Comparison of ENCODE assay signal across 17 cellular contexts in genomic region chr21:45050361-45050785, GRCh38. TPM values are rescaled to one million over a fixed set of nuclear protein-coding genes. Genes with fewer than 3 reads are reported as not detected.
DNase-seq lines count a peak whose midpoint lies in the region; ATAC-seq and TF ChIP-seq lines count a peak whose summit lies in the region.
"Had no signal": no experiment of that assay in that cellular context is flagged by ENCODE, and none has a peak within 500 bp of the region (broad histone marks: within the 10 kb centered on the region; RNA-seq: fewer than 3 reads in every experiment).

No MANE protein-coding gene starts in this region.

- H3K4me3 ChIP-seq in esophagus muscularis mucosa (no peak overlapping the region), neuronal stem cell (ENCODE audit: low read length in 2 of 2) (no peak overlapping the region), tibial artery (no peak overlapping the region), OCI-LY7 (ENCODE audit: low read depth, low read length, poor library complexity, severe bottlenecking) (no peak overlapping the region)

- H4K8ac ChIP-seq in neuronal stem cell (ENCODE audit: low read depth, low read length) = no peak overlapping the region

- H4K91ac ChIP-seq in neuronal stem cell (ENCODE audit: low read depth, low read length, poor library complexity) = no peak overlapping the region

- peaks cover 0 to 48% (median 40%) of the 10 kb centered on the region in 4 donors for H3K4me1 ChIP-seq in esophagus muscularis mucosa
- peaks cover 3 to 4% of the 10 kb centered on the region in 2 donors for H3K4me1 ChIP-seq in neuronal stem cell (ENCODE audit: control insufficient read depth in 2 of 2, insufficient read depth in 1 of 2, low read depth in 1 of 2, low read length in 2 of 2)
- H3K4me1 ChIP-seq in tibial artery = peaks cover 5 to 95% (median 56%) of the 10 kb centered on the region in 4 donors
- H3K4me1 ChIP-seq in OCI-LY7 (ENCODE audit: insufficient read depth, low read length, poor library complexity, severe bottlenecking) = no peaks in the 10 kb centered on the region

- H3K9me2 ChIP-seq in OCI-LY7 (ENCODE audit: insufficient read depth, low read length) = no peaks in the 10 kb centered on the region

- peaks cover 3% of the 10 kb centered on the region for H3K27me3 Mint-ChIP-seq in type B pancreatic cell
- H3K27me3 Mint-ChIP-seq in activated T-helper 1 cell treated with anti-CD3 and anti-CD28 coated beads, Interleukin-12 subunit alpha, Interleukin-12 subunit beta, Interleukin-2, Interleukin-4 antibody, amounts not matched to agents 30 ng/mL and 10 ng/mL and 1 ng/mL, durations not matched to agents 14 hours and 24 hours and 36 hours (ENCODE audit: insufficient read depth) = peaks cover 21% of the 10 kb centered on the region

- BruUV-seq in OCI-LY7 (replicated peaks; lab: Mats Ljungman, UMichigan) = no TSS peak

- no peak overlapping the region for H3K9ac ChIP-seq in neuronal stem cell (ENCODE audit: low read depth, low read length, poor library complexity)

- H3K4me2 ChIP-seq in neuronal stem cell (ENCODE audit: insufficient read depth, low read length, poor library complexity, severe bottlenecking) (no peak overlapping the region), OCI-LY7 (ENCODE audit: low read length) (no peak overlapping the region)

- no peak overlapping the region for H3K4ac ChIP-seq in neuronal stem cell (ENCODE audit: low read length)

- no peak overlapping the region for H2BK120ac ChIP-seq in neuronal stem cell (ENCODE audit: low read depth, low read length)

- CTCF ChIA-PET in OCI-LY7 (lab: Charles Lee; ENCODE audit: unreplicated experiment) = no interaction called here

- ATAC-seq in GM21528 (IDR thresholded peaks at IDR 0.05; ENCODE audit: low FRiP score, unreplicated experiment) = no peak

- H3K27ac ChIP-seq in esophagus muscularis mucosa (replicated peaks in 1 of 4) (peak overlapping the region; percentile 87 to 95 (median 92)), neuronal stem cell (replicated peaks; ENCODE audit: low read length) (no peak overlapping the region), tibial artery (peak overlapping the region; percentile 92 to 98), OCI-LY7 (ENCODE audit: low read depth, low read length, poor library complexity, severe bottlenecking) (no peak overlapping the region)
- H3K27ac ChIP-seq: C4-2B had no signal

- H3K79me1 ChIP-seq in neuronal stem cell (ENCODE audit: low read depth, low read length) = no peaks in the 10 kb centered on the region

- H3K9me3 ChIP-seq in esophagus muscularis mucosa = peaks cover 0 to 12% (median 6%) of the 10 kb centered on the region in 4 donors
- peaks cover 0 to 9% of the 10 kb centered on the region in 2 donors for H3K9me3 ChIP-seq in neuronal stem cell (replicated peaks in 1 of 2; ENCODE audit: control insufficient read depth in 2 of 2, insufficient read depth in 1 of 2, low read depth in 1 of 2, low read length in 2 of 2)
- H3K9me3 ChIP-seq in tibial artery = peaks cover 0 to 17% (median 0%) of the 10 kb centered on the region in 3 donors
- H3K9me3 ChIP-seq in OCI-LY7 (ENCODE audit: low read length) = peaks cover 5% of the 10 kb centered on the region; the same call in 1 of the 2 replicates

- TF ChIP-seq EP300 in esophagus muscularis mucosa (IDR thresholded peaks at IDR 0.05) = peak; percentile 99

- H2BK15ac ChIP-seq in neuronal stem cell (ENCODE audit: low read length) = no peak overlapping the region

- TF ChIP-seq POLR2A in esophagus muscularis mucosa (IDR thresholded peaks at IDR 0.05; ENCODE audit: low read depth) = no peak

- no peak for TF ChIP-seq CTCF in esophagus muscularis mucosa (IDR thresholded peaks at IDR 0.05)
- no peak for TF ChIP-seq CTCF in tibial artery (IDR thresholded peaks at IDR 0.05)
- no peak for TF ChIP-seq CTCF in type B pancreatic cell (conservative IDR thresholded peaks at IDR 0.05)
- no peak for TF ChIP-seq CTCF in OCI-LY7 (conservative IDR thresholded peaks at IDR 0.05; ENCODE audit: low read length)

- 65% methylated on average over 6 of the region's 12 CpGs for WGBS in esophagus muscularis mucosa
- WGBS in neuronal stem cell (ENCODE audit: extremely low coverage in 2 of 2, insufficient read length in 2 of 2, insufficient replicate concordance in 1 of 2), 2 donors = no CpG with 5 or more reads among the region's 12 CpGs

- H3K14ac ChIP-seq in neuronal stem cell (ENCODE audit: low read length) = no peak overlapping the region

- peak overlapping the region; percentile 13 for H3K18ac ChIP-seq in neuronal stem cell (ENCODE audit: low read length)

- H2BK5ac ChIP-seq in neuronal stem cell (ENCODE audit: low read length) = no peak overlapping the region

- H2BK12ac ChIP-seq in neuronal stem cell (ENCODE audit: low read length) = no peak overlapping the region

- no peak overlapping the region for H2AFZ ChIP-seq in neuronal stem cell (ENCODE audit: low read length)
- no peak overlapping the region for H2AFZ ChIP-seq in OCI-LY7 (ENCODE audit: low read length)

- H2AK5ac ChIP-seq in neuronal stem cell (ENCODE audit: low read depth, low read length) = no peak overlapping the region

- intact Hi-C loops in esophagus muscularis mucosa (cut with DNase I) (no loop called here), tibial artery (cut with DNase I; ENCODE audit: low total_unique reads) (loop anchor here (5.0 kb wide), 1 partner anchor 98 kb away; no protein-coding TSS in a partner anchor), OCI-LY7 (cut with micrococcal nuclease; ENCODE audit: unreplicated experiment) (no loop called here)
- intact Hi-C loops in activated T-helper 1 cell treated with anti-CD3 and anti-CD28 coated beads, Interleukin-12 subunit alpha, Interleukin-12 subunit beta, Interleukin-2, Interleukin-4 antibody, amounts not matched to agents 30 ng/mL and 10 ng/mL and 1 ng/mL, durations not matched to agents 14 hours and 24 hours and 36 hours (cut with micrococcal nuclease) = no loop called here

- no peaks in the 10 kb centered on the region for H3K9me3 Mint-ChIP-seq in type B pancreatic cell
- peaks cover 14% of the 10 kb centered on the region for H3K9me3 Mint-ChIP-seq in activated T-helper 1 cell treated with anti-CD3 and anti-CD28 coated beads, Interleukin-12 subunit alpha, Interleukin-12 subunit beta, Interleukin-2, Interleukin-4 antibody, amounts not matched to agents 30 ng/mL and 10 ng/mL and 1 ng/mL, durations not matched to agents 14 hours and 24 hours and 36 hours

- peaks cover 34% of the 10 kb centered on the region for H3K4me1 Mint-ChIP-seq in type B pancreatic cell (ENCODE audit: unreplicated experiment)
- no peaks in the 10 kb centered on the region for H3K4me1 Mint-ChIP-seq in activated T-helper 1 cell treated with anti-CD3 and anti-CD28 coated beads, Interleukin-12 subunit alpha, Interleukin-12 subunit beta, Interleukin-2, Interleukin-4 antibody, amounts not matched to agents 30 ng/mL and 10 ng/mL and 1 ng/mL, durations not matched to agents 14 hours and 24 hours and 36 hours (ENCODE audit: low read depth)

- DNase-seq in LHCN-M2 (ENCODE audit: low read depth) (peak; percentile 94), esophagus muscularis mucosa (ENCODE audit: extremely low spot score) (no peak), neuronal stem cell (ENCODE audit: low spot score) (no peak), tibial artery (peak; percentile 93 to 98), type B pancreatic cell (ENCODE audit: extremely low spot score, unreplicated experiment) (no peak), OCI-LY7 (ENCODE audit: low spot score) (no peak)
- DNase-seq in activated T-helper 1 cell treated with anti-CD3 and anti-CD28 coated beads, Interleukin-12 subunit alpha, Interleukin-12 subunit beta, Interleukin-2, Interleukin-4 antibody, amounts not matched to agents 30 ng/mL and 10 ng/mL and 1 ng/mL, durations not matched to agents 14 hours and 24 hours and 36 hours (ENCODE audit: low spot score) = no peak
- DNase-seq: activated CD4-positive, alpha-beta T cell treated with anti-CD3 and anti-CD28 coated beads, Interleukin-2, amount 50 U/mL, for 48 hours; activated T-cell treated with anti-CD3 and anti-CD28 coated beads, Interleukin-2, amount 50 U/mL, for 24 hours; glutamatergic neuron; islet precursor cell; NCI-H146; SHP77 treated with DMSO at 0.1 percent for 48 hours; stimulated activated CD4-positive, alpha-beta T cell treated with anti-CD3 and anti-CD28 coated beads, Interleukin-15, amount 100 ng/mL, for 24 hours had no signal

- no peaks in the 10 kb centered on the region for H3K27me3 ChIP-seq in esophagus muscularis mucosa
- peaks cover 0 to 43% (median 0%) of the 10 kb centered on the region in 3 experiments for H3K27me3 ChIP-seq in neuronal stem cell (ENCODE audit: control insufficient read depth in 3 of 3, insufficient read depth in 3 of 3, low read depth in 1 of 3, low read length in 3 of 3)
- H3K27me3 ChIP-seq in tibial artery = no peaks in the 10 kb centered on the region

- no peak overlapping the region for H3K23ac ChIP-seq in neuronal stem cell (ENCODE audit: low read depth, low read length, poor library complexity)

- H3K27ac Mint-ChIP-seq in type B pancreatic cell = no peak overlapping the region
- H3K27ac Mint-ChIP-seq in activated T-helper 1 cell treated with anti-CD3 and anti-CD28 coated beads, Interleukin-12 subunit alpha, Interleukin-12 subunit beta, Interleukin-2, Interleukin-4 antibody, amounts not matched to agents 30 ng/mL and 10 ng/mL and 1 ng/mL, durations not matched to agents 14 hours and 24 hours and 36 hours = no peak overlapping the region
- H3K27ac Mint-ChIP-seq: activated naive CD8-positive, alpha-beta T cell; activated T-cell treated with anti-CD3 and anti-CD28 coated beads, Interleukin-2, amount 50 U/mL, for 24 hours had no signal

- POLR2A ChIA-PET in OCI-LY7 (lab: Charles Lee) = interaction anchor here (0.6 kb wide), 1 partner anchor 677 kb away, joined by 3 read pairs; no protein-coding TSS in a partner anchor

- H3K36me3 ChIP-seq in esophagus muscularis mucosa = no peaks in the 10 kb centered on the region
- H3K36me3 ChIP-seq in neuronal stem cell (replicated peaks in 1 of 2; ENCODE audit: control insufficient read depth in 2 of 2, insufficient read depth in 2 of 2, low read length in 2 of 2) = no peaks in the 10 kb centered on the region
- H3K36me3 ChIP-seq in tibial artery = no peaks in the 10 kb centered on the region
- H3K36me3 ChIP-seq in OCI-LY7 (ENCODE audit: insufficient read depth, low read length) = no peaks in the 10 kb centered on the region

- H4K20me1 ChIP-seq in OCI-LY7 (ENCODE audit: insufficient read depth, low read length) = no peaks in the 10 kb centered on the region

- no peak overlapping the region for H3K4me3 Mint-ChIP-seq in type B pancreatic cell
- H3K4me3 Mint-ChIP-seq in activated T-helper 1 cell treated with anti-CD3 and anti-CD28 coated beads, Interleukin-12 subunit alpha, Interleukin-12 subunit beta, Interleukin-2, Interleukin-4 antibody, amounts not matched to agents 30 ng/mL and 10 ng/mL and 1 ng/mL, durations not matched to agents 14 hours and 24 hours and 36 hours = no peak overlapping the region
- H3K4me3 Mint-ChIP-seq: activated naive CD8-positive, alpha-beta T cell; activated T-cell treated with anti-CD3 and anti-CD28 coated beads, Interleukin-2, amount 50 U/mL, for 24 hours had no signal

- H3K36me3 Mint-ChIP-seq in type B pancreatic cell = no peaks in the 10 kb centered on the region
- H3K36me3 Mint-ChIP-seq in activated T-helper 1 cell treated with anti-CD3 and anti-CD28 coated beads, Interleukin-12 subunit alpha, Interleukin-12 subunit beta, Interleukin-2, Interleukin-4 antibody, amounts not matched to agents 30 ng/mL and 10 ng/mL and 1 ng/mL, durations not matched to agents 14 hours and 24 hours and 36 hours (ENCODE audit: low read depth) = no peaks in the 10 kb centered on the region

- H3K79me2 ChIP-seq in OCI-LY7 (ENCODE audit: insufficient read depth, low read depth, low read length) = no peaks in the 10 kb centered on the region

RNA-seq across cellular contexts. Expression of gene ADARB1, which starts 24.0 kb away (rescaled TPM):
- total RNA-seq in LHCN-M2 (2014; rRNA removed) (25.4 and 29.6 TPM in 2 replicates), esophagus muscularis mucosa (100 to 1,000 TPM; 107 to 231 (median 201) TPM), type B pancreatic cell (ENCODE audit: low replicate concordance) (20.7 and 20.9 TPM in 2 replicates), OCI-LY7 (2022) (20.5 and 20.8 TPM in 2 replicates)
- 63.3 TPM for polyA plus RNA-seq in LHCN-M2 (2012)
- polyA plus RNA-seq in neuronal stem cell (2013, experiment 1 of 2) = 5.9 TPM
- 6.1 TPM for polyA plus RNA-seq in neuronal stem cell (2013, experiment 2 of 2)
- 24.8 and 25.9 TPM in 2 replicates for total RNA-seq in activated T-helper 1 cell treated with anti-CD3 and anti-CD28 coated beads, Interleukin-12 subunit alpha, Interleukin-12 subunit beta, Interleukin-2, Interleukin-4 antibody, amounts not matched to agents 30 ng/mL and 10 ng/mL and 1 ng/mL, durations not matched to agents 14 hours and 24 hours and 36 hours
- total RNA-seq in OCI-LY7 (2014; rRNA removed; shearing (Covaris generic)) = 6.6 and 17.4 TPM in 2 replicates

Comparison
In these comparisons a context has a peak if more than half of its experiments do, and no peak if none do; other contexts are left out.
1. DNase-seq: peak in LHCN-M2 (single experiment) and tibial artery (2 of 2); none in esophagus muscularis mucosa (single experiment), neuronal stem cell (single experiment), type B pancreatic cell (single experiment), activated T-helper 1 cell treated with anti-CD3 and anti-CD28 coated beads, Interleukin-12 subunit alpha, Interleukin-12 subunit beta, Interleukin-2, Interleukin-4 antibody, amounts not matched to agents 30 ng/mL and 10 ng/mL and 1 ng/mL, durations not matched to agents 14 hours and 24 hours and 36 hours (single experiment) and OCI-LY7 (single experiment).
2. H3K27ac ChIP-seq: peak in esophagus muscularis mucosa (4 of 4) and tibial artery (2 of 2); none in neuronal stem cell (single experiment) and OCI-LY7 (single experiment).